Comparison of ENCODE assay signal across 25 cellular contexts in the genomic region with DNA sequence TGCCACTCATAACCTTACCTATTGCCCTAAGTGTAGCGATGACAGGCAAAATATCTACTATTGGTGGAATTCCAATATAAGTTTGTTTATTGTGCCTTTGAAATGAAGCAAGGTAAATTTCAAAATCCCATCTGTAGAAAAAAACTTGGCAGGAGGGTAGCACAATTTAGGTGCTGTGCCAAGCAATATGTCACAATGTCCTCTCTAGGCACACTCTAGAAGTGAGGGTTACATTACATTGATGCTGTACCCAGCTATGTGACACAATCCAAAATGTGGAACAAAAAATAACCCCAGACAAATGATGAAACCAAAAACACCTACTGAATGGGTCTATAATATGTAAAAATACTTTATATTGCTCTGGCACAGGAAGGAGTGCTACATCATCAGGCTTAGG.
"Had no signal": no experiment of that assay in that cellular context is flagged by ENCODE, and none has a peak within 500 bp of the region (broad histone marks: within the 10 kb centered on the region; RNA-seq: fewer than 3 reads in every experiment).

No MANE protein-coding gene starts in this region.

- ATAC-seq: psoas muscle; right cardiac atrium; stimulated activated effector memory CD8-positive, alpha-beta T cell treated with anti-CD3 and anti-CD28 coated beads, Interleukin-12 subunit alpha, Interleukin-12 subunit beta, amount 100 ng/mL, for 72 hours; stimulated activated naive B cell treated with anti-CD40 and anti-IgM and Interleukin-4, amounts not matched to agents 10 μg/mL and 1 μg/mL and 100 μg/mL, for 72 hours had no signal

- H3K4me3 ChIP-seq: neural progenitor cell, ovary, psoas muscle, right lobe of liver, sigmoid colon, stomach, thoracic aorta, thyroid gland, tibial nerve, upper lobe of left lung, vagina had no signal

- H3K79me2 ChIP-seq: parathyroid adenoma had no signal

- H3K27me3 ChIP-seq: neural progenitor cell, ovary, right lobe of liver, sigmoid colon, stomach, thyroid gland, tibial nerve, upper lobe of left lung, vagina had no signal

- H2AFZ ChIP-seq: neural progenitor cell, parathyroid adenoma had no signal

- H3K4me2 ChIP-seq: neural progenitor cell had no signal

- FAIRE-seq: small intestine, urothelium cell line had no signal

- H3K9me3 ChIP-seq: ovary, psoas muscle, right lobe of liver, sigmoid colon, stomach, thoracic aorta, thyroid gland, tibial nerve, upper lobe of left lung, vagina had no signal

- H3K9ac ChIP-seq: neural progenitor cell, parathyroid adenoma had no signal

- H3K36me3 ChIP-seq: neural progenitor cell, ovary, right lobe of liver, sigmoid colon, stomach, thoracic aorta, thyroid gland, tibial nerve, upper lobe of left lung, vagina had no signal

- DNase-seq: occipital lobe; ovary; posterior cingulate gyrus; psoas muscle; right cardiac atrium; sigmoid colon; small intestine; stimulated activated CD4-positive, alpha-beta T cell treated with anti-CD3 and anti-CD28 coated beads, Interleukin-15, amount 100 ng/mL, for 24 hours; stimulated activated CD4-positive, alpha-beta T cell treated with anti-CD3 and anti-CD28 coated beads, Interleukin-2, amount 100 ng/mL, for 24 hours; stimulated activated CD4-positive, alpha-beta T cell treated with anti-CD3 and anti-CD28 coated beads, Interleukin-2, amount 100 ng/mL, for 48 hours; stimulated activated CD4-positive, alpha-beta T cell treated with anti-CD3 and anti-CD28 coated beads, Interleukin-4, amount 100 ng/mL, for 24 hours; stimulated activated naive B cell treated with anti-CD40 and anti-IgM and Interleukin-4, amounts not matched to agents 10 μg/mL and 1 μg/mL and 100 μg/mL, for 72 hours; stimulated activated naive CD4-positive, alpha-beta T cell treated with Interleukin-2 at 50 U/mL for 16 hours; stomach; thyroid gland; trophoblast cell; upper lobe of left lung had no signal

- H3K27ac ChIP-seq: neural progenitor cell, ovary, parathyroid adenoma, psoas muscle, right lobe of liver, sigmoid colon, stomach, thoracic aorta, thyroid gland, tibial nerve, upper lobe of left lung, vagina had no signal

- H3K4me1 ChIP-seq: neural progenitor cell, parathyroid adenoma, psoas muscle, right lobe of liver, sigmoid colon, stomach, thyroid gland, tibial nerve, upper lobe of left lung, vagina had no signal
